ENCODE assay signal across 8 cellular contexts in genomic region chr12:122078141-122079037, GRCh38. TPM values are rescaled to one million over a fixed set of nuclear protein-coding genes. Genes with fewer than 3 reads are reported as not detected.
DNase-seq lines count a peak whose midpoint lies in the region; ATAC-seq, FAIRE-seq and TF ChIP-seq lines count a peak whose summit lies in the region.

TSS of gene MLXIP (plus strand) at chr12:122078756. CDS start at chr12:122078854, 98 bp downstream.

- peak within 1 kb of the TSS; percentile 76 for H3K4me2 ChIP-seq in IMR-90 (ENCODE audit: low read depth, low read length)

- peak within 1 kb of the TSS; percentile 86 for H3K4me3 ChIP-seq in IMR-90 (ENCODE audit: insufficient read depth, low read depth, low read length)
- H3K4me3 ChIP-seq in mucosa of rectum (ENCODE audit: low read length in 2 of 2) = peak within 1 kb of the TSS; percentile 97 to 98

- BruUV-seq in IMR-90 (replicated peaks; lab: Mats Ljungman, UMichigan) = no TSS peak

- H3K9me1 ChIP-seq in IMR-90 (ENCODE audit: insufficient read depth, low read length) = 0 out of 2 replicates have a peak, but pooled peaks cover 10% of the 10 kb centered on the region

- ATAC-seq in GM21526 (IDR thresholded peaks at IDR 0.05; ENCODE audit: low FRiP score, unreplicated experiment) (peak; percentile 73), IMR-90 (ENCODE audit: low read depth) (peak; percentile 81)

- H3K79me1 ChIP-seq in IMR-90 (ENCODE audit: low read depth in 1 of 2, low read length in 2 of 2) = peaks cover 13 to 43% of the 10 kb centered on the region in 2 experiments; a peak in 3 of 4 replicates

- peak within 1 kb of the TSS; percentile 85 for H2AK9ac ChIP-seq in IMR-90 (replicated peaks; ENCODE audit: low read depth, low read length, poor library complexity)

- WGBS in IMR-90 (ENCODE audit: extremely low coverage in 2 of 2, insufficient read length in 1 of 2), 2 experiments = 1% methylated on average over 75 of the region's 114 CpGs; no CpG with 5 or more reads in 1 of the 2 experiments

- POLR2A ChIA-PET in IMR-90 (lab: Charles Lee; ENCODE audit: unreplicated experiment) = interaction anchor here (0.6 to 1.0 kb wide), 3 partner anchors 10 to 170 kb away, joined by 4 to 10 read pairs (median 6); no protein-coding TSS in a partner anchor

- H3K4ac ChIP-seq in IMR-90 (ENCODE audit: low read depth, low read length) = peak within 1 kb of the TSS; percentile 88

- peak within 1 kb of the TSS; percentile 76 for H4K91ac ChIP-seq in IMR-90 (ENCODE audit: insufficient read depth, low read depth, low read length)

- TF ChIP-seq POLR2A in IMR-90 (IDR thresholded peaks at IDR 0.05; ENCODE audit: low read depth, low read length) = peak; percentile 95

- H3K18ac ChIP-seq in IMR-90 (ENCODE audit: low read depth, low read length) = peak within 1 kb of the TSS; percentile 40; the same call in 1 of the 2 replicates

- H2AK5ac ChIP-seq in IMR-90 (ENCODE audit: low read depth, low read length) = peak within 1 kb of the TSS; percentile 80

- H3K9ac ChIP-seq in IMR-90 (ENCODE audit: low read depth, low read length) (peak within 1 kb of the TSS; percentile 88), mucosa of rectum (ENCODE audit: low read depth in 1 of 2, low read length in 2 of 2) (peak within 1 kb of the TSS; percentile 85 to 98)

- TF ChIP-seq CTCF in D721Med (IDR thresholded peaks at IDR 0.05; ENCODE audit: insufficient read depth, missing control alignments) = no peak
- no peak for TF ChIP-seq CTCF in IMR-90 (conservative IDR thresholded peaks at IDR 0.05; ENCODE audit: low read depth, low read length)

- no peak for FAIRE-seq in D721Med (lab: Jason Lieb, UNC)

- peak within 1 kb of the TSS; percentile 91 to 96 for H4K8ac ChIP-seq in IMR-90 (ENCODE audit: low read depth in 2 of 2, low read length in 2 of 2)

- peaks cover 40% of the 10 kb centered on the region for H4K20me1 ChIP-seq in IMR-90 (ENCODE audit: insufficient read depth, low read length)

- H3K36me3 ChIP-seq in IMR-90 (ENCODE audit: control insufficient read depth, insufficient read depth, low read length) = no peaks in the 10 kb centered on the region
- H3K36me3 ChIP-seq in mucosa of rectum (ENCODE audit: control insufficient read depth in 2 of 2, insufficient read depth in 2 of 2, low read length in 2 of 2) = no peaks in the 10 kb centered on the region

- peak within 1 kb of the TSS; percentile 46; the same call in 1 of the 2 replicates for H2BK20ac ChIP-seq in IMR-90 (ENCODE audit: low read depth, low read length)

- H3K4me1 ChIP-seq in IMR-90 (ENCODE audit: control insufficient read depth, insufficient read depth, low read length) = peaks cover 10% of the 10 kb centered on the region
- H3K4me1 ChIP-seq in mucosa of rectum (ENCODE audit: control insufficient read depth in 2 of 2, insufficient read depth in 2 of 2, low read length in 2 of 2) = peaks cover 40 to 45% of the 10 kb centered on the region in 2 donors

- peak within 1 kb of the TSS; percentile 77 for H2BK120ac ChIP-seq in IMR-90 (ENCODE audit: low read depth, low read length)

- H3K27ac ChIP-seq in IMR-90 (ENCODE audit: insufficient read depth, low read length) = peak within 1 kb of the TSS; percentile 62
- peak within 1 kb of the TSS; percentile 88 for H3K27ac ChIP-seq in epithelial cell of prostate
- H3K27ac ChIP-seq in mucosa of rectum (ENCODE audit: low read depth in 2 of 2, low read length in 2 of 2) = peak within 1 kb of the TSS; percentile 88 to 90

- H3K9me3 ChIP-seq in IMR-90 (ENCODE audit: control insufficient read depth, insufficient read depth, low read length) (no peaks in the 10 kb centered on the region), mucosa of rectum (ENCODE audit: control insufficient read depth in 2 of 2, low read length in 2 of 2) (no peaks in the 10 kb centered on the region)

- H4K5ac ChIP-seq in IMR-90 (ENCODE audit: low read depth, low read length) = peak within 1 kb of the TSS; percentile 30

- CTCF ChIA-PET in IMR-90 (lab: Yijun Ruan, JAX) = no interaction called here

- DNase-seq in D721Med (ENCODE audit: insufficient read length, low spot score) = peak; percentile 88
- DNase-seq in IMR-90 = peak; percentile 89
- peak; percentile 38 for DNase-seq in OCI-M2 (lab: John Stamatoyannopoulos, UW; ENCODE audit: unreplicated experiment)
- peak; percentile 82 for DNase-seq in activated T-cell treated with anti-CD3 and anti-CD28 coated beads for 4 hours
- no peak for DNase-seq in epithelial cell of prostate (ENCODE audit: low read depth, low spot score)
- peak; percentile 77 to 81 for DNase-seq in stimulated activated CD8-positive, alpha-beta memory T cell treated with anti-CD3 and anti-CD28 coated beads, Interleukin-7, amount 100 ng/mL, for 1 hour (ENCODE audit: low read depth in 2 of 2)

- intact Hi-C loops in IMR-90 (cut with micrococcal nuclease) = loop anchor here (1.0 kb wide), 1 partner anchor 30 kb away; no protein-coding TSS in a partner anchor

- H2BK15ac ChIP-seq in IMR-90 (ENCODE audit: low read depth, low read length) = peak within 1 kb of the TSS; percentile 87; the same call in 2 of the 3 replicates

- H2BK5ac ChIP-seq in IMR-90 (ENCODE audit: low read depth, low read length, poor library complexity, severe bottlenecking) = peak within 1 kb of the TSS; percentile 77

- H3K56ac ChIP-seq in IMR-90 (ENCODE audit: extremely low read depth, insufficient read depth, low read length) = peak within 1 kb of the TSS; percentile 38; the same call in 1 of the 2 replicates

- peak within 1 kb of the TSS; percentile 75 for H3K23ac ChIP-seq in IMR-90 (ENCODE audit: low read depth, low read length)

- peak; percentile 1; the same call in 1 of the 2 replicates for TF ChIP-seq RAD21 in IMR-90 (IDR thresholded peaks at IDR 0.05; ENCODE audit: low read length)

- H3K27me3 ChIP-seq in IMR-90 (ENCODE audit: control insufficient read depth, insufficient read depth, low read length) = peaks cover 4% of the 10 kb centered on the region; the same call in 1 of the 2 replicates
- H3K27me3 ChIP-seq in mucosa of rectum (ENCODE audit: control insufficient read depth in 2 of 2, insufficient read depth in 2 of 2, low read length in 2 of 2) = no peaks in the 10 kb centered on the region

- H2AFZ ChIP-seq in IMR-90 (replicated peaks; ENCODE audit: low read length, poor library complexity) = peak within 1 kb of the TSS; percentile 96

- in situ Hi-C loops in IMR-90 (cut with MboI; ENCODE audit: low sequenced_read_pairs) = no loop called here

- H3K14ac ChIP-seq in IMR-90 (replicated peaks; ENCODE audit: low read depth, low read length) = peak within 1 kb of the TSS; percentile 79

- dilution Hi-C loops in IMR-90 (cut with HindIII; ENCODE audit: low sequenced_read_pairs, unreplicated experiment) = no loop called here

TF ChIP-seq in IMR-90, 13 proteins besides CTCF, POLR2A, EP300 and RAD21:
- no peak for TF ChIP-seq RFX5 (IDR thresholded peaks at IDR 0.05; ENCODE audit: low read depth, low read length)
- TF ChIP-seq USF2 (IDR thresholded peaks at IDR 0.05; ENCODE audit: low read depth, low read length) = peak; percentile 72
- TF ChIP-seq SMC3 (IDR thresholded peaks at IDR 0.05; ENCODE audit: low read depth, low read length) = 0 out of 2 replicates have a peak, but pooled peaks have one; percentile 4
- peak; percentile 80 for TF ChIP-seq MXI1 (IDR thresholded peaks at IDR 0.05; ENCODE audit: borderline replicate concordance, low read depth, low read length)
- no peak for TF ChIP-seq ELK1 (IDR thresholded peaks at IDR 0.05; ENCODE audit: borderline replicate concordance, low read depth, low read length)
- TF ChIP-seq MAZ (IDR thresholded peaks at IDR 0.05; ENCODE audit: borderline replicate concordance, low read depth, low read length) = peak; percentile 39; the same call in 1 of the 2 replicates

RNA-seq across cellular contexts. Expression of gene MLXIP, which starts in this region (rescaled TPM):
- 2.7 and 3.1 TPM in 2 replicates for total RNA-seq in IMR-90 (2012; rRNA removed)
- 9.5 and 10.8 TPM in 2 replicates for polyA plus RNA-seq in IMR-90 (2012; rRNA removed)
- polyA plus RNA-seq in IMR-90 (2012; cell fraction: cytosol; rRNA removed) = 5.9 and 8.8 TPM in 2 replicates
- 29.1 and 35.2 TPM in 2 replicates for polyA plus RNA-seq in IMR-90 (2012; cell fraction: nucleus; rRNA removed; ENCODE audit: low replicate concordance)
